ENCODE assay signal across 7 cellular contexts in the genomic region with DNA sequence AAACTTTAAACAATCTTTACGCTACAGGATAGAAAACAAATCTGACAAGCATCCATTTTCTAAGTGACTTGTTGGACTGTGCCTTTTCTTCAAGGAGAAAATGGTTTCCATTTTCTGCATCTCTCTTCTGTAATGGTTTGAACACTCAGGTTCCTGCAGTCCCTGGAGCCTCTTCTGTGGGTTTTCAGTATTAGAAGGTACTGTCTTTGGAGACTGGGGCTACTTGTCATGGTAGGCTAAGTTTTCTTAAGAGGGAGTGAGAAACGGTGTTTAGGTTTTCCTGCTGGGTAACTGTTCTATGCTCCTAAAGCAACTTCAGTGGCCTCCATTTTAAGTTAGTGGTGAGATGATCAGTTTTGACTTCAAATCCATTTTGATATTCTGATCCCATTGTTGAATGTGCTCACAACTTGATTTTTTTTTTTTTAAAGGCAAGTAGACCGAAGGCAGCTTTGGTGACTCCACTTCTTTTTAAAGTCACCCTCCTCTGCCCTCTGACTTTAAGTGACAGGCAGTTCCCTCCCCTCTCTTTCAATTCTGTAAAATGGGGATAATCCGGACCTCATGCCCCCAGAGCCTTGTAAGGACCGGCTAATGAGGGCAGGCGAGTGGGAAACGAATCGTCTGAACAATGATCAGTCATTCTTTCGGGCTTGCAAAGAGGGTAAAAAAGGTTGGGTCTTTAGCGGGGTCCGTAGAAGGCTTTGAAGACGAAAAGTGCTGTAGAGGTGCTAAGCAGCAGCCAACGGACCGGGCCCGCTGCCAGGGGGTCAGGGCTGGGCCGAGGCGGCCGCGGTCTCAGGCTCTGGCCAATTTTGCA. TPM values are rescaled to one million over a fixed set of nuclear protein-coding genes. Genes with fewer than 3 reads are reported as not detected.
DNase-seq lines count a peak whose midpoint lies in the region; ATAC-seq and TF ChIP-seq lines count a peak whose summit lies in the region.

No MANE protein-coding gene starts in this region.

- peaks cover 5% of the 10 kb centered on the region; the same call in 1 of the 2 replicates for H3K4me1 ChIP-seq in H9 (ENCODE audit: insufficient read depth, low read length)
- H3K4me1 ChIP-seq in esophagus squamous epithelium, result peaks cover 20 to 60% (median 42%) of the 10 kb centered on the region in 3 donors

- H3K9ac ChIP-seq in H9 (ENCODE audit: extremely low read depth, insufficient read length, low read length), result peak overlapping the region; percentile 16

- H3K27ac Mint-ChIP-seq in H9, result peak overlapping the region in 1 of 3 experiments; percentile 95; a peak in 3 of 7 replicates

- no peak overlapping the region for H2BK120ac ChIP-seq in H9 (ENCODE audit: low read depth, low read length, poor library complexity, severe bottlenecking)

- H3K23ac ChIP-seq in H9 (ENCODE audit: insufficient read length, low read depth, low read length), result no peak overlapping the region

- H3K9me3 ChIP-seq in H9 (ENCODE audit: control insufficient read depth, low read depth, low read length) (no peaks in the 10 kb centered on the region), esophagus squamous epithelium (no peaks in the 10 kb centered on the region)

- H3K4me3 ChIP-seq in esophagus squamous epithelium (peak overlapping the region; percentile 78 to 97 (median 94)), retinal pigment epithelial cell (ENCODE audit: low read length) (peak overlapping the region; percentile 77)

- H3K27me3 Mint-ChIP-seq in H9 (ENCODE audit: low read depth), result peaks cover 2% of the 10 kb centered on the region; the same call in 1 of the 2 replicates

- ATAC-seq in HG02870 (IDR thresholded peaks at IDR 0.05; ENCODE audit: unreplicated experiment), result no peak
- no peak for ATAC-seq in GM19463 (IDR thresholded peaks at IDR 0.05; ENCODE audit: unreplicated experiment)

- no peak overlapping the region for H2BK5ac ChIP-seq in H9 (ENCODE audit: insufficient read length, low read length)

- no peak overlapping the region for H2AFZ ChIP-seq in H9 (ENCODE audit: low read length)

- H3K9me3 Mint-ChIP-seq in H9, result no peaks in the 10 kb centered on the region

- H3K27me3 ChIP-seq in H9 (ENCODE audit: insufficient read depth, low read length) (no peaks in the 10 kb centered on the region), esophagus squamous epithelium (no peaks in the 10 kb centered on the region)

- peaks cover 27 to 29% of the 10 kb centered on the region in 2 experiments for H3K4me1 Mint-ChIP-seq in H9

- intact Hi-C loops in esophagus squamous epithelium (cut with DNase I), result loop anchor here (5.0 kb wide), 1 partner anchor 92 kb away; the partner anchor contains the start of gene PIGV

- H4K20me1 ChIP-seq in H9 (ENCODE audit: control insufficient read depth, insufficient read depth, insufficient read length), result no peaks in the 10 kb centered on the region

- no peak overlapping the region for H3K4ac ChIP-seq in H9 (ENCODE audit: low read depth, low read length)

- H3K27ac ChIP-seq in H9 (ENCODE audit: insufficient read length, low read depth, low read length), result no peak overlapping the region
- H3K27ac ChIP-seq in esophagus squamous epithelium, result peak overlapping the region; percentile 93 to 99 (median 98)

- no peak overlapping the region for H2AK5ac ChIP-seq in H9 (ENCODE audit: insufficient read length, low read length)

- H3K79me1 ChIP-seq in H9 (ENCODE audit: insufficient read depth, low read depth, low read length, poor library complexity, severe bottlenecking), result no peaks in the 10 kb centered on the region

- H3T11ph ChIP-seq in H9 (ENCODE audit: low read length), result no peak overlapping the region

- peak overlapping the region; percentile 66 for H3K18ac ChIP-seq in H9 (ENCODE audit: insufficient read length, low read depth, low read length)

- H3K56ac ChIP-seq in H9 (ENCODE audit: insufficient read length, low read depth, low read length), result no peak overlapping the region

- peak overlapping the region; percentile 72 to 83 for H3K4me3 Mint-ChIP-seq in H9

- H3K36me3 Mint-ChIP-seq in H9 (ENCODE audit: insufficient read depth in 1 of 3, low read depth in 3 of 3), result peaks cover 0 to 2% (median 0%) of the 10 kb centered on the region in 3 experiments; a peak in 2 of 7 replicates

- H3K14ac ChIP-seq in H9 (ENCODE audit: insufficient read depth, low read length), result peak overlapping the region; percentile 44

- no peak overlapping the region for H2BK20ac ChIP-seq in H9 (ENCODE audit: low read depth, low read length, poor library complexity, severe bottlenecking)

- no peaks in the 10 kb centered on the region for H3K36me3 ChIP-seq in esophagus squamous epithelium

- WGBS in H9 (ENCODE audit: extremely low coverage, insufficient read length, low lambda C conversion rate), result no CpG with 5 or more reads among the region's 19 CpGs
- 6 to 26% methylated on average over 3 to 19 of the region's 19 CpGs for WGBS in esophagus squamous epithelium, 2 donors

- H4K5ac ChIP-seq in H9 (ENCODE audit: insufficient read length, low read depth, low read length), result no peak overlapping the region

- peak overlapping the region; percentile 86 for H3K4me2 ChIP-seq in H9 (ENCODE audit: insufficient read depth, insufficient read length, low read length)

- TF ChIP-seq POLR2A in Raji (IDR thresholded peaks at IDR 0.05; ENCODE audit: insufficient read depth, low read depth, low read length) (peak; percentile 12; the same call in 1 of the 2 replicates), esophagus squamous epithelium (IDR thresholded peaks at IDR 0.05) (no peak)

- peaks cover 22% of the 10 kb centered on the region for H3K23me2 ChIP-seq in H9 (ENCODE audit: insufficient read length, low read depth, low read length, poor library complexity, severe bottlenecking)

- TF ChIP-seq CTCF in H9 (conservative IDR thresholded peaks at IDR 0.05) (no peak), esophagus squamous epithelium (IDR thresholded peaks at IDR 0.05) (no peak), retinal pigment epithelial cell (conservative IDR thresholded peaks at IDR 0.05; ENCODE audit: low read depth, low read length) (no peak)

- H3K79me2 ChIP-seq in H9 (ENCODE audit: insufficient read depth, low read length), result peaks cover 22% of the 10 kb centered on the region

- no peak overlapping the region for H4K91ac ChIP-seq in H9 (ENCODE audit: insufficient read length, low read depth, low read length)

- H4K8ac ChIP-seq in H9 (replicated peaks; ENCODE audit: insufficient read length, low read depth, low read length), result no peak overlapping the region

- DNase-seq in H9 (no peak), esophagus squamous epithelium (lab: John Stamatoyannopoulos, UW) (no peak), retinal pigment epithelial cell (ENCODE audit: low read depth) (no peak), RPMI8226 (no peak)

- H2BK12ac ChIP-seq in H9 (ENCODE audit: insufficient read length, low read depth, low read length), result no peak overlapping the region

- no peak overlapping the region for H2BK15ac ChIP-seq in H9 (ENCODE audit: low read depth, low read length)

RNA-seq across cellular contexts. Expression of gene ARID1A, which starts 1.0 kb away (rescaled TPM):
- total RNA-seq in H9 (2021) (133 and 147 TPM in 2 replicates), esophagus squamous epithelium (10 to 100 TPM; 23.9 to 60.2 (median 43.5) TPM)
